32 cellular contexts compared by ENCODE assay signal in the genomic region with DNA sequence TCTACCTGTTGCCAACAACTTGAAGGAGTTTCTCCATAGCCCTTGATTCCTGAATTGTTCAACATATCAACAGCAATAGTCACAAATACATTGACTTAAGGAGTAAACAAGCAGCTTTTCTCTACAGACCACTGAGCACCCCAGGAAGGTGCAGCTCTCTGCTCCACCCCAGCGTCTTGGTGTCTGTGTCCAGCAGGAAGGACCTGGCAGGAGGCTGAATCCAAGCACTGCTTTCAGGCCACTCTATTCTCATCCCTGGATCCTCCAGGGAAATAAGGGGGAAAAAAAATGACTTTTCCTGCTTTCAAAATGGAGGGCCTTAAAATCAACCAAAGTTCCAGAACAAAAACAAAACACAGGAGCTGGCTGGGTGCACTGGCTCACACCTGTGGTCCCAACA.
"Had no signal": no experiment of that assay in that cellular context is flagged by ENCODE, and none has a peak within 500 bp of the region (broad histone marks: within the 10 kb centered on the region; RNA-seq: fewer than 3 reads in every experiment).

No MANE protein-coding gene starts in this region.

- H3K4me3 Mint-ChIP-seq: activated CD4-positive, alpha-beta memory T cell treated with anti-CD3 and anti-CD28 coated beads for 36 hours; activated CD4-positive, alpha-beta T cell treated with anti-CD3 and anti-CD28 coated beads for 36 hours; activated CD4-positive, alpha-beta T cell treated with anti-CD3 and anti-CD28 coated beads, Interleukin-2, amount 10 ng/mL, durations not matched to agents 24 days and 14 days; activated CD8-positive, alpha-beta memory T cell treated with anti-CD3 and anti-CD28 coated beads, Interleukin-2, amount 10 ng/mL, durations not matched to agents 7 days and 5 days; activated CD8-positive, alpha-beta T cell treated with anti-CD3 and anti-CD28 coated beads, Interleukin-2, amount 10 ng/mL, durations not matched to agents 7 days and 5 days; activated naive CD4-positive, alpha-beta T cell treated with anti-CD3 and anti-CD28 coated beads, Interleukin-2, amount 10 ng/mL, durations not matched to agents 7 days and 5 days; activated naive CD8-positive, alpha-beta T cell treated with anti-CD3 and anti-CD28 coated beads, Interleukin-2, amount 10 ng/mL, durations not matched to agents 7 days and 5 days; activated T-helper 1 cell treated with anti-CD3 and anti-CD28 coated beads, Interleukin-12 subunit alpha, Interleukin-12 subunit beta, Interleukin-2, Interleukin-4 antibody, amounts not matched to agents 30 ng/mL and 10 ng/mL and 1 ng/mL, durations not matched to agents 14 hours and 24 hours and 36 hours; brain; endodermal cell; T-helper 17 cell; T-helper 2 cell treated with Interferon-gamma antibody and Interleukin-4, amounts not matched to agents 5 μg/mL and 100 μg/mL, for 36 hours had no signal

- H3K27ac Mint-ChIP-seq: activated CD4-positive, alpha-beta memory T cell treated with anti-CD3 and anti-CD28 coated beads for 36 hours; activated CD4-positive, alpha-beta T cell treated with anti-CD3 and anti-CD28 coated beads for 36 hours; activated CD4-positive, alpha-beta T cell treated with anti-CD3 and anti-CD28 coated beads, Interleukin-2, amount 10 ng/mL, durations not matched to agents 24 days and 14 days; activated CD8-positive, alpha-beta memory T cell treated with anti-CD3 and anti-CD28 coated beads, Interleukin-2, amount 10 ng/mL, durations not matched to agents 7 days and 5 days; activated CD8-positive, alpha-beta T cell treated with anti-CD3 and anti-CD28 coated beads, Interleukin-2, amount 10 ng/mL, durations not matched to agents 7 days and 5 days; activated naive CD4-positive, alpha-beta T cell treated with anti-CD3 and anti-CD28 coated beads, Interleukin-2, amount 10 ng/mL, durations not matched to agents 7 days and 5 days; activated naive CD4-positive, alpha-beta T cell treated with anti-CD3 and anti-CD28 coated beads, Interleukin-2, amount 50 U/mL, for 72 hours; activated naive CD8-positive, alpha-beta T cell treated with anti-CD3 and anti-CD28 coated beads, Interleukin-2, amount 10 ng/mL, durations not matched to agents 7 days and 5 days; activated T-helper 1 cell treated with anti-CD3 and anti-CD28 coated beads, Interleukin-12 subunit alpha, Interleukin-12 subunit beta, Interleukin-2, Interleukin-4 antibody, amounts not matched to agents 30 ng/mL and 10 ng/mL and 1 ng/mL, durations not matched to agents 14 hours and 24 hours and 36 hours; activated T-helper 2 cell treated with anti-CD3 and anti-CD28 coated beads, Interferon-gamma antibody, Interleukin-2, Interleukin-4, amounts not matched to agents 10 μg/mL and 5 μg/mL and 100 μg/mL, durations not matched to agents 14 hours and 24 hours and 36 hours; brain; endodermal cell; T-helper 17 cell; T-helper 2 cell treated with Interferon-gamma antibody and Interleukin-4, amounts not matched to agents 5 μg/mL and 100 μg/mL, for 36 hours had no signal

- ATAC-seq: activated CD4-positive, alpha-beta T cell treated with anti-CD3 and anti-CD28 coated beads for 36 hours; activated CD8-positive, alpha-beta memory T cell treated with anti-CD3 and anti-CD28 coated beads, Interleukin-2, amount 10 ng/mL, durations not matched to agents 7 days and 5 days; activated CD8-positive, alpha-beta T cell treated with anti-CD3 and anti-CD28 coated beads, Interleukin-2, amount 10 ng/mL, durations not matched to agents 7 days and 5 days; activated naive CD4-positive, alpha-beta T cell treated with anti-CD3 and anti-CD28 coated beads, Interleukin-2, amount 50 U/mL, for 72 hours; esophagus mucosa; foreskin keratinocyte; gastrocnemius medialis; heart left ventricle; T-helper 17 cell had no signal

- H3K36me3 Mint-ChIP-seq: activated naive CD4-positive, alpha-beta T cell treated with anti-CD3 and anti-CD28 coated beads, Interleukin-2, amount 50 U/mL, for 72 hours had no signal

- H3K9me3 Mint-ChIP-seq: activated CD4-positive, alpha-beta memory T cell treated with anti-CD3 and anti-CD28 coated beads for 36 hours; activated CD4-positive, alpha-beta T cell treated with anti-CD3 and anti-CD28 coated beads, Interleukin-2, amount 10 ng/mL, durations not matched to agents 24 days and 14 days; activated naive CD4-positive, alpha-beta T cell treated with anti-CD3 and anti-CD28 coated beads, Interleukin-2, amount 10 ng/mL, durations not matched to agents 7 days and 5 days; activated naive CD4-positive, alpha-beta T cell treated with anti-CD3 and anti-CD28 coated beads, Interleukin-2, amount 50 U/mL, for 72 hours; activated naive CD8-positive, alpha-beta T cell treated with anti-CD3 and anti-CD28 coated beads, Interleukin-2, amount 10 ng/mL, durations not matched to agents 7 days and 5 days; activated T-helper 1 cell treated with anti-CD3 and anti-CD28 coated beads, Interleukin-12 subunit alpha, Interleukin-12 subunit beta, Interleukin-2, Interleukin-4 antibody, amounts not matched to agents 30 ng/mL and 10 ng/mL and 1 ng/mL, durations not matched to agents 14 hours and 24 hours and 36 hours; activated T-helper 2 cell treated with anti-CD3 and anti-CD28 coated beads, Interferon-gamma antibody, Interleukin-2, Interleukin-4, amounts not matched to agents 10 μg/mL and 5 μg/mL and 100 μg/mL, durations not matched to agents 14 hours and 24 hours and 36 hours; brain; endodermal cell; T-helper 2 cell treated with Interferon-gamma antibody and Interleukin-4, amounts not matched to agents 5 μg/mL and 100 μg/mL, for 36 hours had no signal

- DNase-seq: activated CD4-positive, alpha-beta memory T cell treated with anti-CD3 and anti-CD28 coated beads for 36 hours; activated CD4-positive, alpha-beta T cell treated with anti-CD3 and anti-CD28 coated beads for 36 hours; activated CD4-positive, alpha-beta T cell treated with anti-CD3 and anti-CD28 coated beads, Interleukin-2, amount 10 ng/mL, durations not matched to agents 24 days and 14 days; activated CD4-positive, CD25-positive, alpha-beta regulatory T cell; activated CD4-positive, CD25-positive, alpha-beta regulatory T cell treated with anti-CD3 and anti-CD28 coated beads, Interleukin-2, amount 50 U/mL, for 72 hours; activated CD8-positive, alpha-beta memory T cell treated with anti-CD3 and anti-CD28 coated beads, Interleukin-2, amount 10 ng/mL, durations not matched to agents 7 days and 5 days; activated CD8-positive, alpha-beta memory T cell treated with anti-CD3 and anti-CD28 coated beads, Interleukin-2, amount 50 U/mL, for 4 hours; activated CD8-positive, alpha-beta T cell treated with anti-CD3 and anti-CD28 coated beads, Interleukin-2, amount 10 ng/mL, durations not matched to agents 7 days and 5 days; activated effector memory CD4-positive, alpha-beta T cell treated with anti-CD3 and anti-CD28 coated beads, Interleukin-2, amount 50 U/mL, for 16 hours; activated naive CD4-positive, alpha-beta T cell treated with anti-CD3 and anti-CD28 coated beads, Interleukin-2, amount 10 ng/mL, durations not matched to agents 7 days and 5 days; activated naive CD8-positive, alpha-beta T cell treated with anti-CD3 and anti-CD28 coated beads, Interleukin-2, amount 10 ng/mL, durations not matched to agents 7 days and 5 days; activated T-cell treated with anti-CD3 and anti-CD28 coated beads, Interleukin-2, amount 50 U/mL, for 1 hour; activated T-cell treated with anti-CD3 and anti-CD28 coated beads, Interleukin-2, amount 50 U/mL, for 48 hours; central memory CD4-positive, alpha-beta T cell; cerebellar nuclear complex; colonic mucosa; effector CD8-positive, alpha-beta T cell; endodermal cell; foreskin keratinocyte; gastrocnemius medialis; glutamatergic neuron; heart left ventricle; T-helper 1 cell; T-helper 17 cell; T1000; WERI-Rb-1 had no signal

- H3K27me3 Mint-ChIP-seq: activated CD4-positive, alpha-beta memory T cell treated with anti-CD3 and anti-CD28 coated beads for 36 hours; activated CD4-positive, alpha-beta T cell treated with anti-CD3 and anti-CD28 coated beads for 36 hours; activated CD4-positive, alpha-beta T cell treated with anti-CD3 and anti-CD28 coated beads, Interleukin-2, amount 10 ng/mL, durations not matched to agents 24 days and 14 days; activated CD8-positive, alpha-beta memory T cell treated with anti-CD3 and anti-CD28 coated beads, Interleukin-2, amount 10 ng/mL, durations not matched to agents 7 days and 5 days; activated naive CD4-positive, alpha-beta T cell treated with anti-CD3 and anti-CD28 coated beads, Interleukin-2, amount 10 ng/mL, durations not matched to agents 7 days and 5 days; activated naive CD8-positive, alpha-beta T cell treated with anti-CD3 and anti-CD28 coated beads, Interleukin-2, amount 10 ng/mL, durations not matched to agents 7 days and 5 days; brain; T-helper 17 cell had no signal

- H3K4me1 Mint-ChIP-seq: activated CD4-positive, alpha-beta T cell treated with anti-CD3 and anti-CD28 coated beads for 36 hours; activated CD4-positive, alpha-beta T cell treated with anti-CD3 and anti-CD28 coated beads, Interleukin-2, amount 10 ng/mL, durations not matched to agents 24 days and 14 days; activated CD8-positive, alpha-beta memory T cell treated with anti-CD3 and anti-CD28 coated beads, Interleukin-2, amount 10 ng/mL, durations not matched to agents 7 days and 5 days; activated naive CD4-positive, alpha-beta T cell treated with anti-CD3 and anti-CD28 coated beads, Interleukin-2, amount 10 ng/mL, durations not matched to agents 7 days and 5 days; activated naive CD8-positive, alpha-beta T cell treated with anti-CD3 and anti-CD28 coated beads, Interleukin-2, amount 10 ng/mL, durations not matched to agents 7 days and 5 days; brain; endodermal cell; T-helper 17 cell had no signal
